Comparison of ENCODE assay signal across 2 cellular contexts in genomic region chr11:132008226-132008625, GRCh38.
TF ChIP-seq lines count a peak whose summit lies in the region.

No MANE protein-coding gene starts in this region.

TF ChIP-seq in HepG2, 621 proteins besides CTCF, POLR2A, EP300 and RAD21 (continued from another document):
- TF ChIP-seq SRSF9 (IDR thresholded peaks at IDR 0.05; ENCODE audit: borderline replicate concordance, insufficient read depth, low read depth, low read length, poor library complexity, severe bottlenecking), result no peak
- TF ChIP-seq ARID3A (IDR thresholded peaks at IDR 0.05; ENCODE audit: low read depth, low read length), result no peak
- no peak for TF ChIP-seq MYPOP (CRISPR knock-in tag; IDR thresholded peaks at IDR 0.05)
- TF ChIP-seq MAFF (IDR thresholded peaks at IDR 0.05; ENCODE audit: low read depth, low read length), result peak; percentile 78
- TF ChIP-seq WIZ (CRISPR knock-in tag; IDR thresholded peaks at IDR 0.05), result no peak
- no peak for TF ChIP-seq ZFP90 (CRISPR knock-in tag; IDR thresholded peaks at IDR 0.05; ENCODE audit: borderline replicate concordance)
- TF ChIP-seq KDM4B (CRISPR knock-in tag; IDR thresholded peaks at IDR 0.05), result no peak
- TF ChIP-seq TOPORS (CRISPR knock-in tag; IDR thresholded peaks at IDR 0.05), result no peak
- no peak for TF ChIP-seq TAF1 (CRISPR knock-in tag; IDR thresholded peaks at IDR 0.05)
- TF ChIP-seq CBFB (CRISPR knock-in tag; IDR thresholded peaks at IDR 0.05), result no peak
- TF ChIP-seq NFATC3 (CRISPR knock-in tag; IDR thresholded peaks at IDR 0.05), result no peak
- no peak for TF ChIP-seq ZC3H13 (CRISPR knock-in tag; IDR thresholded peaks at IDR 0.05)
- TF ChIP-seq ZNF160 (CRISPR knock-in tag; IDR thresholded peaks at IDR 0.05), result no peak
- no peak for TF ChIP-seq SAP130 (CRISPR knock-in tag; IDR thresholded peaks at IDR 0.05; ENCODE audit: low read depth)
- peak; percentile 59 to 81; a peak in 3 of 4 replicates for TF ChIP-seq MAFK (conservative IDR thresholded peaks at IDR 0.05 in 1 of 2, IDR thresholded peaks at IDR 0.05 in 1 of 2; ENCODE audit: low read length in 2 of 2)
- no peak for TF ChIP-seq ZIK1 (CRISPR knock-in tag; IDR thresholded peaks at IDR 0.05; ENCODE audit: borderline replicate concordance, low read depth)

TF ChIP-seq in neural cell, 6 proteins besides CTCF, POLR2A, EP300 and RAD21 (continued from another document):
- no peak for TF ChIP-seq REST (IDR thresholded peaks at IDR 0.05; ENCODE audit: borderline replicate concordance)
TF ChIP-seq in neural cell: peak in this region for 0.
